ENCODE assay signal across 22 cellular contexts in the genomic region with DNA sequence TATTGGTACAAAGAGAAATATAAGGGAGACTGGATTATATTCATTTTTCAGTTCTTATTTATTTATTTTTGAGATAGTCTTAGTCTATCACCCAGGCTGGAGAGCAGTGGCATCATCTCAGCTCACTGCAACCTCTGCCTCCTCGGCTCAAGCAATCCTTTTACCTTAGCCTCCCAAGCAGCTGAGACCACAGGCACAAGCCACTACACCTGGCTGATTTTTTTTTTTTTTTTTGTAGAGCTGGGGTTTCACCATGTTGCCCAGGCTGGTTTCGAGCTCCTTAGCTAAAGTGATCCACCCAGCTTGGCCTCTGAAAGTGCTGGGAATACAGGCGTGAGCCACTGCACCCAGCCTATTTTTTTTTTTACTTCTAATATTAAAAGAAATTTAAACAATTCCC.
"Had no signal": no experiment of that assay in that cellular context is flagged by ENCODE, and none has a peak within 500 bp of the region (broad histone marks: within the 10 kb centered on the region; RNA-seq: fewer than 3 reads in every experiment).

No MANE protein-coding gene starts in this region.

- ATAC-seq: activated CD4-positive, alpha-beta T cell treated with anti-CD3 and anti-CD28 coated beads for 36 hours; activated T-helper 17 cell treated with anti-CD3 and anti-CD28 coated beads, Interleukin-2, amount 50 U/mL, for 72 hours; T-helper 17 cell had no signal

- FAIRE-seq: astrocyte, RCC 7860, TTC549 had no signal

- H3K27me3 Mint-ChIP-seq: activated T-helper 17 cell treated with anti-CD3 and anti-CD28 coated beads, Interleukin-2, amount 50 U/mL, for 72 hours; brain had no signal

- H3K4me1 Mint-ChIP-seq: activated T-helper 17 cell treated with anti-CD3 and anti-CD28 coated beads, Interleukin-2, amount 50 U/mL, for 72 hours had no signal

- H3K4me3 Mint-ChIP-seq: activated CD4-positive, alpha-beta memory T cell treated with anti-CD3 and anti-CD28 coated beads, Interleukin-2, amount 10 ng/mL, durations not matched to agents 7 days and 5 days; activated CD4-positive, alpha-beta T cell treated with anti-CD3 and anti-CD28 coated beads for 36 hours; activated naive CD4-positive, alpha-beta T cell treated with anti-CD3 and anti-CD28 coated beads for 36 hours; activated naive CD8-positive, alpha-beta T cell; activated T-helper 17 cell treated with anti-CD3 and anti-CD28 coated beads, Interleukin-2, amount 50 U/mL, for 72 hours; brain; T-helper 17 cell had no signal

- H3K27ac Mint-ChIP-seq: activated CD4-positive, alpha-beta memory T cell treated with anti-CD3 and anti-CD28 coated beads, Interleukin-2, amount 10 ng/mL, durations not matched to agents 7 days and 5 days; activated CD4-positive, alpha-beta T cell treated with anti-CD3 and anti-CD28 coated beads for 36 hours; activated naive CD4-positive, alpha-beta T cell treated with anti-CD3 and anti-CD28 coated beads for 36 hours; activated naive CD8-positive, alpha-beta T cell; activated T-helper 17 cell treated with anti-CD3 and anti-CD28 coated beads, Interleukin-2, amount 50 U/mL, for 72 hours; brain; T-helper 17 cell had no signal

- H3K36me3 Mint-ChIP-seq: activated naive CD8-positive, alpha-beta T cell; brain had no signal

- DNase-seq: activated CD4-positive, alpha-beta memory T cell treated with anti-CD3 and anti-CD28 coated beads, Interleukin-2, amount 10 ng/mL, durations not matched to agents 7 days and 5 days; activated CD4-positive, alpha-beta T cell treated with anti-CD3 and anti-CD28 coated beads for 36 hours; activated CD4-positive, alpha-beta T cell treated with anti-CD3 and anti-CD28 coated beads, Interleukin-2, amount 50 U/mL, for 1 hour; activated gamma-delta T cell; activated naive CD4-positive, alpha-beta T cell treated with anti-CD3 and anti-CD28 coated beads for 36 hours; activated T-cell treated with anti-CD3 and anti-CD28 coated beads for 4 hours; activated T-cell treated with anti-CD3 and anti-CD28 coated beads, Interleukin-2, amount 50 U/mL, for 48 hours; amygdala; IMR-90; Kasumi-1; KBM-7; NCI-H1048; NCI-H1694; SHP77 treated with DMSO at 0.1 percent for 48 hours; T-helper 17 cell; T-helper 9 cell had no signal

- H3K9me3 Mint-ChIP-seq: activated CD4-positive, alpha-beta memory T cell treated with anti-CD3 and anti-CD28 coated beads, Interleukin-2, amount 10 ng/mL, durations not matched to agents 7 days and 5 days; activated naive CD4-positive, alpha-beta T cell treated with anti-CD3 and anti-CD28 coated beads for 36 hours; activated T-helper 17 cell treated with anti-CD3 and anti-CD28 coated beads, Interleukin-2, amount 50 U/mL, for 72 hours; brain had no signal
